8 cellular contexts compared by ENCODE assay signal in genomic region chr22:31951201-31952093, GRCh38. TPM values are rescaled to one million over a fixed set of nuclear protein-coding genes. Genes with fewer than 3 reads are reported as not detected.
A peak's percentile ranks its signal among the peaks of the same experiment; 100 is the strongest.
DNase-seq lines count a peak whose midpoint lies in the region; ATAC-seq and TF ChIP-seq lines count a peak whose summit lies in the region.

No MANE protein-coding gene starts in this region.

- no peak for ATAC-seq in gastroesophageal sphincter
- ATAC-seq in GM21360 (IDR thresholded peaks at IDR 0.05; ENCODE audit: unreplicated experiment), result no peak

- intact Hi-C loops in spleen (cut with DNase I; ENCODE audit: low total_unique reads), result no loop called here

- H3K4me3 ChIP-seq in HL-60 (replicated peaks; ENCODE audit: insufficient read depth, low read length) (no peak overlapping the region), gastroesophageal sphincter (no peak overlapping the region), spleen (no peak overlapping the region), BE2C (ENCODE audit: low read depth, low read length) (no peak overlapping the region)

- H3K4me1 ChIP-seq in gastroesophageal sphincter (peaks cover 11 to 87% (median 54%) of the 10 kb centered on the region in 3 donors), spleen (peaks cover 22 to 93% (median 63%) of the 10 kb centered on the region in 6 donors), BE2C (peaks cover 4% of the 10 kb centered on the region)

- TF ChIP-seq CTCF in HL-60 (IDR thresholded peaks at IDR 0.05; ENCODE audit: insufficient read depth, low read length) (no peak), gastroesophageal sphincter (IDR thresholded peaks at IDR 0.05) (no peak), spleen (IDR thresholded peaks at IDR 0.05 in 8 of 11, conservative IDR thresholded peaks at IDR 0.05 in 3 of 11) (no peak), BE2C (IDR thresholded peaks at IDR 0.05; ENCODE audit: low read depth, low read length) (no peak)

- H3K9me3 ChIP-seq in gastroesophageal sphincter (no peaks in the 10 kb centered on the region), spleen (no peaks in the 10 kb centered on the region), BE2C (no peaks in the 10 kb centered on the region)

- WGBS in gastroesophageal sphincter (ENCODE audit: low coverage in 1 of 2), 2 donors, result 47 to 58% methylated on average over 3 to 7 of the region's 8 CpGs
- 63 to 77% (median 68%) methylated on average over 8 of the region's 8 CpGs for WGBS in spleen, 5 donors

- H3K27ac ChIP-seq in HL-60 (replicated peaks) (no peak overlapping the region), gastroesophageal sphincter (peak overlapping the region; percentile 40 to 84 (median 80)), spleen (peak overlapping the region in 4 of 8 donors; percentile 5 to 50 (median 40))

- no peak for TF ChIP-seq POLR2A in gastroesophageal sphincter (IDR thresholded peaks at IDR 0.05)
- no peak for TF ChIP-seq POLR2A in spleen (IDR thresholded peaks at IDR 0.05)

- TF ChIP-seq EP300 in gastroesophageal sphincter (IDR thresholded peaks at IDR 0.05), result no peak

- H3K36me3 ChIP-seq in gastroesophageal sphincter, result peaks cover 0 to 34% of the 10 kb centered on the region in 2 donors
- peaks cover 0 to 82% (median 25%) of the 10 kb centered on the region in 6 donors for H3K36me3 ChIP-seq in spleen
- H3K36me3 ChIP-seq in BE2C, result peaks cover 87% of the 10 kb centered on the region

- DNase-seq in HL-60 (ENCODE audit: low read depth in 1 of 2, low spot score in 1 of 2) (peak; percentile 25 to 42), spleen (peak; percentile 47), hippocampal formation (lab: John Stamatoyannopoulos, UW) (no peak), BE2C (no peak), NCI-H187 (lab: John Stamatoyannopoulos, UW) (no peak)
- peak; percentile 63 to 68 for DNase-seq in activated T-cell treated with anti-CD3 and anti-CD28 coated beads, Interleukin-2, amount 50 U/mL, for 48 hours

- H3K27me3 ChIP-seq in HL-60 (ENCODE audit: insufficient read depth, poor library complexity, severe bottlenecking), result no peaks in the 10 kb centered on the region
- H3K27me3 ChIP-seq in gastroesophageal sphincter, result no peaks in the 10 kb centered on the region
- H3K27me3 ChIP-seq in spleen (replicated peaks in 1 of 7), result no peaks in the 10 kb centered on the region
- H3K27me3 ChIP-seq in BE2C, result no peaks in the 10 kb centered on the region

RNA-seq across cellular contexts. Expression of gene YWHAH, which starts 7.1 kb away (rescaled TPM):
- total RNA-seq in gastroesophageal sphincter (100 to 1,000 TPM; 127 to 263 (median 169) TPM), spleen (100 to 1,000 TPM in 3 of 7 donors, 10 to 100 TPM in 4; 77.3 to 130 (median 95.3) TPM)
- 10 to 100 TPM; 34.2 to 62.8 (median 57.1) TPM for polyA plus RNA-seq in spleen
- polyA plus RNA-seq in BE2C (2012; ENCODE audit: insufficient read depth, insufficient read length, low read depth), result 249 TPM

Comparison
In these comparisons a context has a peak if more than half of its experiments do, and no peak if none do; other contexts are left out.
1. DNase-seq: peak in HL-60 (2 of 2), activated T-cell treated with anti-CD3 and anti-CD28 coated beads, Interleukin-2, amount 50 U/mL, for 48 hours (2 of 2) and spleen (single experiment); none in hippocampal formation (0 of 2), BE2C (single experiment) and NCI-H187 (0 of 2).